ENCODE assay signal across 17 cellular contexts in genomic region chr16:87143661-87144121, GRCh38.
DNase-seq lines count a peak whose midpoint lies in the region; TF ChIP-seq lines count a peak whose summit lies in the region.
"Had no signal": no experiment of that assay in that cellular context is flagged by ENCODE, and none has a peak within 500 bp of the region (broad histone marks: within the 10 kb centered on the region; RNA-seq: fewer than 3 reads in every experiment).

No MANE protein-coding gene starts in this region.

- H3K27me3 ChIP-seq in HUES6 (ENCODE audit: control insufficient read depth, insufficient read depth, low read length) = no peaks in the 10 kb centered on the region
- no peaks in the 10 kb centered on the region for H3K27me3 ChIP-seq in spleen (replicated peaks in 1 of 7)
- H3K27me3 ChIP-seq in Karpas-422 (ENCODE audit: low read length) = no peaks in the 10 kb centered on the region
- H3K27me3 ChIP-seq: BE2C, Peyer's patch had no signal

- H3K4me3 ChIP-seq in HUES6 (ENCODE audit: low read depth, low read length) (no peak overlapping the region), spleen (no peak overlapping the region), Karpas-422 (ENCODE audit: low read length) (no peak overlapping the region)
- H3K4me3 ChIP-seq: GM23248, Peyer's patch had no signal

- DNase-seq in ELF-1 (ENCODE audit: low read depth, low spot score) = peak; percentile 70
- DNase-seq in iPS-NIHi11 (ENCODE audit: low spot score) = peak; percentile 42
- DNase-seq in spleen = peak; percentile 63
- no peak for DNase-seq in KG1 (lab: John Stamatoyannopoulos, UW)
- DNase-seq in LoVo (ENCODE audit: low spot score) = no peak
- DNase-seq in Karpas-422 = no peak
- DNase-seq: BE2C, DMS53, GM23248, NCI-H1092 treated with DMSO at 0.1 percent for 48 hours, NCI-H1436 treated with DMSO at 0.1 percent for 48 hours, NCI-H1930, NCI-H2227 treated with DMSO at 0.1 percent for 48 hours, NCI-H510A treated with DMSO at 0.1 percent for 48 hours, NCI-H748 treated with DMSO at 0.1 percent for 48 hours, Peyer's patch had no signal

- no peaks in the 10 kb centered on the region for H3K36me3 ChIP-seq in HUES6 (ENCODE audit: control insufficient read depth, insufficient read depth, low read length)
- H3K36me3 ChIP-seq in spleen = no peaks in the 10 kb centered on the region
- no peaks in the 10 kb centered on the region for H3K36me3 ChIP-seq in Karpas-422 (ENCODE audit: insufficient read depth, low read length)
- H3K36me3 ChIP-seq: BE2C, Peyer's patch had no signal

- peaks cover 7% of the 10 kb centered on the region for H3K9me3 ChIP-seq in HUES6 (ENCODE audit: control insufficient read depth, insufficient read depth, low read depth, low read length)
- H3K9me3 ChIP-seq in spleen = peaks cover 0 to 4% (median 0%) of the 10 kb centered on the region in 8 donors
- no peaks in the 10 kb centered on the region for H3K9me3 ChIP-seq in Karpas-422 (ENCODE audit: low read length)
- H3K9me3 ChIP-seq: BE2C, Peyer's patch had no signal

- H3K4me2 ChIP-seq in Karpas-422 (ENCODE audit: low read depth, low read length, poor library complexity, severe bottlenecking) = no peak overlapping the region

- H2AFZ ChIP-seq in Karpas-422 (ENCODE audit: low read length) = no peak overlapping the region
- H2AFZ ChIP-seq: GM23248 had no signal

- H3K79me2 ChIP-seq in Karpas-422 (ENCODE audit: low read length) = no peaks in the 10 kb centered on the region

- no peaks in the 10 kb centered on the region for H3K9me2 ChIP-seq in Karpas-422 (replicated peaks; ENCODE audit: insufficient read depth, low read length)

- TF ChIP-seq POLR2A in spleen (IDR thresholded peaks at IDR 0.05) = no peak

- H3K4me1 ChIP-seq in HUES6 (ENCODE audit: control insufficient read depth, insufficient read depth, low read length) = peaks cover 13% of the 10 kb centered on the region
- no peaks in the 10 kb centered on the region for H3K4me1 ChIP-seq in spleen
- H3K4me1 ChIP-seq in Karpas-422 (ENCODE audit: low read length) = no peaks in the 10 kb centered on the region
- H3K4me1 ChIP-seq: BE2C, Peyer's patch had no signal

- 0 out of 2 replicates have a peak, but pooled peaks cover 4% of the 10 kb centered on the region for H4K20me1 ChIP-seq in Karpas-422 (ENCODE audit: insufficient read depth, low read depth, low read length)

- H3K27ac ChIP-seq in HUES6 (ENCODE audit: low read depth, low read length) = no peak overlapping the region
- no peak overlapping the region for H3K27ac ChIP-seq in spleen
- H3K27ac ChIP-seq in Karpas-422 (ENCODE audit: low read length) = no peak overlapping the region
- H3K27ac ChIP-seq: GM23248, Peyer's patch had no signal

- H3K9ac ChIP-seq in HUES6 (ENCODE audit: low read length) (peak overlapping the region; percentile 34), Karpas-422 (ENCODE audit: low read length) (no peak overlapping the region)
- H3K9ac ChIP-seq: GM23248 had no signal

- WGBS in spleen, 5 donors = 87 to 94% (median 90%) methylated on average over 14 to 15 of the region's 15 CpGs

- TF ChIP-seq CTCF in spleen (IDR thresholded peaks at IDR 0.05 in 8 of 11, conservative IDR thresholded peaks at IDR 0.05 in 3 of 11) = no peak

- intact Hi-C loops in spleen (cut with DNase I; ENCODE audit: low total_unique reads) = no loop called here

Comparison
In these comparisons a context has a peak if more than half of its experiments do, and no peak if none do; other contexts are left out.
1. DNase-seq: peak in ELF-1 (single experiment), iPS-NIHi11 (single experiment) and spleen (single experiment); none in KG1 (single experiment), LoVo (single experiment) and Karpas-422 (single experiment).